8 cellular contexts compared by ENCODE assay signal in genomic region chr1:241518447-241519307, GRCh38. TPM values are rescaled to one million over a fixed set of nuclear protein-coding genes. Genes with fewer than 3 reads are reported as not detected.
DNase-seq lines count a peak whose midpoint lies in the region; ATAC-seq, FAIRE-seq and TF ChIP-seq lines count a peak whose summit lies in the region.

No MANE protein-coding gene starts in this region.

- H3K27ac Mint-ChIP-seq in stimulated activated naive CD8-positive, alpha-beta T cell treated with anti-CD3 and anti-CD28 coated beads, Interleukin-15, amount 100 ng/mL, for 72 hours, result peak overlapping the region; percentile 45 to 87

- no peaks in the 10 kb centered on the region for H3F3A ChIP-seq in SU-DHL-6 (ENCODE audit: insufficient read depth)

- H3K27me3 Mint-ChIP-seq in stimulated activated naive CD8-positive, alpha-beta T cell treated with anti-CD3 and anti-CD28 coated beads, Interleukin-15, amount 100 ng/mL, for 72 hours, result peaks cover 21% of the 10 kb centered on the region

- H3K4me2 ChIP-seq in SU-DHL-6 (ENCODE audit: low read depth, low read length, poor library complexity, severe bottlenecking), result peak overlapping the region; percentile 97

- peaks cover 0 to 3% of the 10 kb centered on the region in 2 donors for H3K4me1 ChIP-seq in lung (ENCODE audit: control insufficient read depth in 2 of 2, insufficient read depth in 2 of 2, low read length in 2 of 2)

- H3K27me3 ChIP-seq in SU-DHL-6 (ENCODE audit: low read length) (no peaks in the 10 kb centered on the region), lung (ENCODE audit: control insufficient read depth, insufficient read depth) (no peaks in the 10 kb centered on the region)

- H3K4me1 Mint-ChIP-seq in stimulated activated naive CD8-positive, alpha-beta T cell treated with anti-CD3 and anti-CD28 coated beads, Interleukin-15, amount 100 ng/mL, for 72 hours, result peaks cover 16% of the 10 kb centered on the region

- WGBS in lung, 2 donors, result 8 to 9% methylated on average over 28 to 29 of the region's 29 CpGs

- H2AFZ ChIP-seq in SU-DHL-6 (ENCODE audit: low read depth, low read length, severe bottlenecking), result peak overlapping the region; percentile 17

- peaks cover 7% of the 10 kb centered on the region; the same call in 1 of the 2 replicates for H4K20me1 ChIP-seq in SU-DHL-6 (ENCODE audit: low read depth, low read length)

- H3K4me3 ChIP-seq in SU-DHL-6 (ENCODE audit: insufficient read depth, low read length, poor library complexity, severe bottlenecking) (peak overlapping the region; percentile 75), lung (peak overlapping the region; percentile 96)

- peak overlapping the region; percentile 39 for H3K27ac ChIP-seq in SU-DHL-6 (ENCODE audit: low read depth, low read length)
- H3K27ac ChIP-seq in lung (ENCODE audit: low read depth in 1 of 2, low read length in 1 of 2), result peak overlapping the region; percentile 90 to 97

- H3K9me3 ChIP-seq in SU-DHL-6 (ENCODE audit: insufficient read depth, low read length) (no peaks in the 10 kb centered on the region), lung (ENCODE audit: control insufficient read depth in 2 of 2, insufficient read depth in 1 of 2, low read length in 1 of 2) (no peaks in the 10 kb centered on the region)

- ATAC-seq in HG03159 (IDR thresholded peaks at IDR 0.05; ENCODE audit: unreplicated experiment) (peak; percentile 35), lung (ENCODE audit: insufficient read depth, low FRiP score) (no peak)
- no peak for ATAC-seq in stimulated activated naive CD8-positive, alpha-beta T cell treated with anti-CD3 and anti-CD28 coated beads, Interleukin-15, amount 100 ng/mL, for 72 hours

- peak overlapping the region; percentile 73 for H3K9ac ChIP-seq in SU-DHL-6 (ENCODE audit: low read length)

- 0 out of 2 replicates have a peak, but pooled peaks cover 7% of the 10 kb centered on the region for H3K36me3 ChIP-seq in SU-DHL-6 (ENCODE audit: low read length)
- peaks cover 3 to 11% of the 10 kb centered on the region in 2 donors for H3K36me3 ChIP-seq in lung (ENCODE audit: control insufficient read depth in 2 of 2, insufficient read depth in 2 of 2, low read length in 2 of 2)

- TF ChIP-seq CTCF in SU-DHL-6 (IDR thresholded peaks at IDR 0.05; ENCODE audit: insufficient read depth, low read length, poor library complexity, severe bottlenecking) (no peak), lung (IDR thresholded peaks at IDR 0.05; ENCODE audit: control extremely low read depth, extremely low read depth) (no peak)

- no peaks in the 10 kb centered on the region for H3K9me3 Mint-ChIP-seq in stimulated activated naive CD8-positive, alpha-beta T cell treated with anti-CD3 and anti-CD28 coated beads, Interleukin-15, amount 100 ng/mL, for 72 hours

- H3K79me2 ChIP-seq in SU-DHL-6 (ENCODE audit: insufficient read depth, low read length), result peaks cover 36% of the 10 kb centered on the region

- DNase-seq in Ammon's horn (ENCODE audit: low spot score), result peak; percentile 22
- no peak for DNase-seq in GM19239 (ENCODE audit: insufficient read length, low spot score)
- peak; percentile 64 for DNase-seq in ecto neural progenitor cell (ENCODE audit: low spot score)
- peak; percentile 32 for DNase-seq in lung (ENCODE audit: low spot score)
- DNase-seq in stimulated activated naive CD8-positive, alpha-beta T cell treated with anti-CD3 and anti-CD28 coated beads, Interleukin-15, amount 100 ng/mL, for 72 hours, result peak in 1 of 2 donors; percentile 29
- no peak for DNase-seq in DMS79 treated with DMSO at 0.1 percent for 48 hours (lab: John Stamatoyannopoulos, UW)

- H3K4me3 Mint-ChIP-seq in stimulated activated naive CD8-positive, alpha-beta T cell treated with anti-CD3 and anti-CD28 coated beads, Interleukin-15, amount 100 ng/mL, for 72 hours, result peak overlapping the region; percentile 78 to 87

- no peaks in the 10 kb centered on the region for H3K9me2 ChIP-seq in SU-DHL-6 (replicated peaks; ENCODE audit: insufficient read depth, low read length)

- peak; percentile 66 for FAIRE-seq in GM19239 (lab: Jason Lieb, UNC)

RNA-seq across cellular contexts. Expression of gene FH, which starts 0.9 kb away (rescaled TPM):
- 10 to 100 TPM; 43.9 to 49.6 TPM for total RNA-seq in lung
- 10 to 100 TPM; 41.3 to 42.9 TPM for polyA plus RNA-seq in lung

RNA-seq across cellular contexts. Expression of gene KMO, which starts 13.5 kb away (rescaled TPM):
- total RNA-seq in lung, result 1 to 10 TPM; 2.2 to 6.1 TPM
- polyA plus RNA-seq in lung, result 1 to 10 TPM; 6.6 to 9.9 TPM

Comparison
In these comparisons a context has a peak if more than half of its experiments do, and no peak if none do; other contexts are left out.
1. DNase-seq: peak in Ammon's horn (single experiment), ecto neural progenitor cell (single experiment) and lung (single experiment); none in GM19239 (single experiment) and DMS79 treated with DMSO at 0.1 percent for 48 hours (single experiment).